Comparison of ENCODE assay signal across 29 cellular contexts in genomic region chr6:7228662-7229375, GRCh38.
"Had no signal": no experiment of that assay in that cellular context is flagged by ENCODE, and none has a peak within 500 bp of the region (broad histone marks: within the 10 kb centered on the region; RNA-seq: fewer than 3 reads in every experiment).

No MANE protein-coding gene starts in this region.

- H3K4me1 ChIP-seq: ascending aorta, SJSA1 had no signal

- H3K4me3 Mint-ChIP-seq: activated B cell treated with CpG ODN at 0.5 μM for 24 hours; activated CD4-positive, alpha-beta T cell treated with anti-CD3 and anti-CD28 coated beads, Interleukin-2, amount 10 ng/mL, durations not matched to agents 24 days and 14 days; activated naive CD8-positive, alpha-beta T cell treated with anti-CD3 and anti-CD28 coated beads, Interleukin-2, amount 50 U/mL, for 24 hours; activated T-cell treated with anti-CD3 and anti-CD28 coated beads, Interleukin-2, amount 50 U/mL, for 4 hours had no signal

- ATAC-seq: activated naive CD4-positive, alpha-beta T cell treated with anti-CD3 and anti-CD28 coated beads, Interleukin-2, amount 50 U/mL, for 72 hours; activated naive CD8-positive, alpha-beta T cell treated with anti-CD3 and anti-CD28 coated beads, Interleukin-2, amount 50 U/mL, for 24 hours; activated T-cell treated with anti-CD3 and anti-CD28 coated beads, Interleukin-2, amount 50 U/mL, for 4 hours; body of pancreas; T-helper 17 cell had no signal

- H3K27ac Mint-ChIP-seq: activated B cell treated with CpG ODN at 0.5 μM for 24 hours; activated CD4-positive, alpha-beta T cell treated with anti-CD3 and anti-CD28 coated beads, Interleukin-2, amount 10 ng/mL, durations not matched to agents 24 days and 14 days; activated naive CD8-positive, alpha-beta T cell treated with anti-CD3 and anti-CD28 coated beads, Interleukin-2, amount 50 U/mL, for 24 hours had no signal

- DNase-seq: activated B cell treated with CpG ODN at 0.5 μM for 24 hours; activated CD4-positive, alpha-beta T cell treated with anti-CD3 and anti-CD28 coated beads for 1 hour; activated CD4-positive, alpha-beta T cell treated with anti-CD3 and anti-CD28 coated beads, Interleukin-2, amount 10 ng/mL, durations not matched to agents 24 days and 14 days; activated CD4-positive, alpha-beta T cell treated with anti-CD3 and anti-CD28 coated beads, Interleukin-2, amount 50 U/mL, for 48 hours; activated CD8-positive, alpha-beta memory T cell treated with anti-CD3 and anti-CD28 coated beads for 24 hours; activated effector memory CD4-positive, alpha-beta T cell treated with anti-CD3 and anti-CD28 coated beads, Interleukin-2, amount 50 U/mL, for 16 hours; activated naive CD4-positive, alpha-beta T cell treated with Interleukin-2 at 50 U/mL for 16 hours; activated naive CD8-positive, alpha-beta T cell treated with anti-CD3 and anti-CD28 coated beads, Interleukin-2, amount 50 U/mL, for 24 hours; activated T-cell treated with anti-CD3 and anti-CD28 coated beads, Interleukin-2, amount 50 U/mL, for 4 hours; amniotic stem cell; body of pancreas; MG63; MV-4-11; NCI-H1092 treated with DMSO at 0.1 percent for 48 hours; NCI-H1417 treated with DMSO at 0.1 percent for 48 hours; NCI-H1694 treated with DMSO at 0.1 percent for 48 hours; NCI-H2029 treated with DMSO at 0.1 percent for 48 hours; NCI-H345; NCI-H510A treated with DMSO at 0.1 percent for 48 hours; NCI-H69; NK-92 treated with Interleukin-12 subunit alpha and Interleukin-12 subunit beta, amount 100 ng/mL, for 24 hours; Peyer's patch; SHP77; T-helper 17 cell; T-helper 9 cell had no signal

- H3K9me3 Mint-ChIP-seq: activated B cell treated with CpG ODN at 0.5 μM for 24 hours; activated CD4-positive, alpha-beta T cell treated with anti-CD3 and anti-CD28 coated beads, Interleukin-2, amount 10 ng/mL, durations not matched to agents 24 days and 14 days; activated naive CD4-positive, alpha-beta T cell treated with anti-CD3 and anti-CD28 coated beads, Interleukin-2, amount 50 U/mL, for 72 hours; activated naive CD8-positive, alpha-beta T cell treated with anti-CD3 and anti-CD28 coated beads, Interleukin-2, amount 50 U/mL, for 24 hours; activated T-cell treated with anti-CD3 and anti-CD28 coated beads, Interleukin-2, amount 50 U/mL, for 4 hours had no signal

- H3K9me3 ChIP-seq: ascending aorta, body of pancreas, MG63, Peyer's patch, SJSA1 had no signal

- H3K27ac ChIP-seq: ascending aorta, body of pancreas, Peyer's patch, RWPE1, SJSA1 had no signal

- H3K27me3 Mint-ChIP-seq: activated B cell treated with CpG ODN at 0.5 μM for 24 hours; activated CD4-positive, alpha-beta T cell treated with anti-CD3 and anti-CD28 coated beads, Interleukin-2, amount 10 ng/mL, durations not matched to agents 24 days and 14 days; activated naive CD8-positive, alpha-beta T cell treated with anti-CD3 and anti-CD28 coated beads, Interleukin-2, amount 50 U/mL, for 24 hours; T-helper 17 cell had no signal

- H3K27me3 ChIP-seq: ascending aorta, body of pancreas, MG63, Peyer's patch, SJSA1 had no signal

- H3K4me3 ChIP-seq: ascending aorta, body of pancreas, MG63, Peyer's patch, SJSA1 had no signal
